14 cellular contexts compared by ENCODE assay signal in the genomic region with DNA sequence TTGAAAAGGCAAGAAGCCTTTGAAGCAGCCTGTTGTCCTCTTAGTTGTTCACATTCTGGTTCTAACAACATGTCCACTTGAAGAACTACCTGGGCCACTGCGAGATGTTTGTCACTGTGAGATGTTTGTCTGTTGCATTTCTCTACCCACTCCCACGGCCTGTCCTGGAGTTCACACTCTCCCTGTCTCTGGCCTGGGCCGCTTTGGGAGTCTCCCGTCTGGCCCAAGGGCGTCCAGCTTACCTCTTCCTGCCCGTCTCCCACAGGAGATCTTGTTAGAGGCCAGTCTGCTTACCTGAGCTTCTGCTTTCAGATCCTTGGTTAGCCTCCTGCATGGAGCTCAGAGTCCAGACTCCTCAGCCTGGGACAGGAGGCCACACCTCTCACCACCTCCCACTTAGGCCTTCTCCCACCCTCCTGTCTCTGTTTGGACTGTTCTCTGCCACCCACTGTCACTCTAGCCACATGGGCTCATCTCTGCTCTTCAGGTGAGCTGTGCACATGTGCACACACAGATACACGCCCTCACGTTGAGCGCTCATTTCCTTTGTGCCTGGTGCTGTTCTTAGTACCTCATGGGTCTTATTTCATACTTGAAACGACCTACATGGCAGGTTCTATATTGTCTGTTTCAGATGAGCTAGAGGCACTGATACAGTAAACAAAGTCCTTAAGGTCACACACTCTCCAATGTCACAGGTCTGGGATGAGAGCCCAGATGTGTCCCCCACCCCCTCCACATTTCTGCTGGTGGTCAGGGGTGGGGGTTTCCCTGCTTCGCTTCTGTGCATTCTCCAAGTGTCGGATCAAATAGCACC.
DNase-seq lines count a peak whose midpoint lies in the region; ATAC-seq and TF ChIP-seq lines count a peak whose summit lies in the region.
"Had no signal": no experiment of that assay in that cellular context is flagged by ENCODE, and none has a peak within 500 bp of the region (broad histone marks: within the 10 kb centered on the region; RNA-seq: fewer than 3 reads in every experiment).

No MANE protein-coding gene starts in this region.

- H2BK15ac ChIP-seq in H9 (ENCODE audit: low read depth, low read length) (no peak overlapping the region), mesendoderm (replicated peaks; ENCODE audit: low read depth) (no peak overlapping the region), neuronal stem cell (ENCODE audit: low read length) (no peak overlapping the region)

- H3K27ac ChIP-seq in ACC112 (ENCODE audit: low read depth, low read length): peak overlapping the region; percentile 81
- no peak overlapping the region for H3K27ac ChIP-seq in H9 (ENCODE audit: insufficient read length, low read depth, low read length)
- H3K27ac ChIP-seq in mesendoderm (ENCODE audit: low read depth, low read length): no peak overlapping the region
- no peak overlapping the region for H3K27ac ChIP-seq in neuronal stem cell (replicated peaks; ENCODE audit: low read length)
- H3K27ac ChIP-seq: BLaER1 treated with 17β-estradiol and CSF1 and Interleukin-3, amounts not matched to agents 10 nM and 100 nM; HL-60; VCaP had no signal

- H2AK5ac ChIP-seq in H9 (ENCODE audit: insufficient read length, low read length) (no peak overlapping the region), mesendoderm (ENCODE audit: low read length) (no peak overlapping the region), neuronal stem cell (ENCODE audit: low read depth, low read length) (no peak overlapping the region)

- ATAC-seq in HG03469 (IDR thresholded peaks at IDR 0.05; ENCODE audit: unreplicated experiment): no peak
- ATAC-seq: mucosa of descending colon had no signal

- no peak overlapping the region for H3K23ac ChIP-seq in H9 (ENCODE audit: insufficient read length, low read depth, low read length)
- H3K23ac ChIP-seq in mesendoderm (ENCODE audit: low read length): no peak overlapping the region
- H3K23ac ChIP-seq in neuronal stem cell (ENCODE audit: low read depth, low read length, poor library complexity): no peak overlapping the region

- H4K20me1 ChIP-seq in H9 (ENCODE audit: control insufficient read depth, insufficient read depth, insufficient read length): no peaks in the 10 kb centered on the region

- H3K9me3 ChIP-seq in H9 (ENCODE audit: control insufficient read depth, low read depth, low read length) (no peaks in the 10 kb centered on the region), neuronal stem cell (replicated peaks in 1 of 2; ENCODE audit: control insufficient read depth in 2 of 2, insufficient read depth in 1 of 2, low read depth in 1 of 2, low read length in 2 of 2) (peaks cover 0 to 9% of the 10 kb centered on the region in 2 donors)
- H3K9me3 ChIP-seq: mucosa of descending colon had no signal

- H2BK5ac ChIP-seq in H9 (ENCODE audit: insufficient read length, low read length) (no peak overlapping the region), mesendoderm (ENCODE audit: low read length) (no peak overlapping the region), neuronal stem cell (ENCODE audit: low read length) (no peak overlapping the region)

- H3K36me3 Mint-ChIP-seq in H9 (ENCODE audit: insufficient read depth in 1 of 3, low read depth in 3 of 3): peaks cover 15 to 21% (median 19%) of the 10 kb centered on the region in 3 experiments

- no peaks in the 10 kb centered on the region; the same call in 1 of the 2 replicates for H3K27me3 Mint-ChIP-seq in H9 (ENCODE audit: low read depth)

- H4K91ac ChIP-seq in H9 (ENCODE audit: insufficient read length, low read depth, low read length) (no peak overlapping the region), neuronal stem cell (ENCODE audit: low read depth, low read length, poor library complexity) (no peak overlapping the region)

- H4K8ac ChIP-seq in H9 (replicated peaks; ENCODE audit: insufficient read length, low read depth, low read length) (no peak overlapping the region), mesendoderm (ENCODE audit: low read depth, low read length) (no peak overlapping the region), neuronal stem cell (ENCODE audit: low read depth, low read length) (no peak overlapping the region)

- H3K4me2 ChIP-seq in H9 (ENCODE audit: insufficient read depth, insufficient read length, low read length) (no peak overlapping the region), mesendoderm (ENCODE audit: low read length) (no peak overlapping the region), neuronal stem cell (ENCODE audit: insufficient read depth, low read length, poor library complexity, severe bottlenecking) (no peak overlapping the region)
- H3K4me2 ChIP-seq: BLaER1 treated with 17β-estradiol and CSF1 and Interleukin-3, amounts not matched to agents 10 nM and 100 nM had no signal

- H3K18ac ChIP-seq in H9 (ENCODE audit: insufficient read length, low read depth, low read length): no peak overlapping the region
- H3K18ac ChIP-seq in mesendoderm (ENCODE audit: low read length): no peak overlapping the region
- no peak overlapping the region for H3K18ac ChIP-seq in neuronal stem cell (ENCODE audit: low read length)

- peak overlapping the region; percentile 10 to 39 (median 15); a peak in 4 of 7 replicates for H3K27ac Mint-ChIP-seq in H9

- H3K27me3 ChIP-seq in ACC112 (ENCODE audit: insufficient read depth, low read length): no peaks in the 10 kb centered on the region
- H3K27me3 ChIP-seq in H9 (ENCODE audit: insufficient read depth, low read length): no peaks in the 10 kb centered on the region
- no peaks in the 10 kb centered on the region for H3K27me3 ChIP-seq in mesendoderm (ENCODE audit: insufficient read depth, low read length, poor library complexity)
- H3K27me3 ChIP-seq in neuronal stem cell (ENCODE audit: control insufficient read depth in 3 of 3, insufficient read depth in 3 of 3, low read depth in 1 of 3, low read length in 3 of 3): no peaks in the 10 kb centered on the region
- H3K27me3 ChIP-seq: BLaER1 treated with 17β-estradiol and CSF1 and Interleukin-3, amounts not matched to agents 10 nM and 100 nM had no signal

- no peak overlapping the region for H4K5ac ChIP-seq in H9 (ENCODE audit: insufficient read length, low read depth, low read length)
- no peak overlapping the region for H4K5ac ChIP-seq in mesendoderm (ENCODE audit: low read length)

- H2BK12ac ChIP-seq in H9 (ENCODE audit: insufficient read length, low read depth, low read length) (no peak overlapping the region), neuronal stem cell (ENCODE audit: low read length) (no peak overlapping the region)

- H3K4me1 Mint-ChIP-seq in H9: peaks cover 24 to 28% of the 10 kb centered on the region in 2 experiments

- in situ Hi-C loops in KBM-7 (cut with MboI; ENCODE audit: low pct_unique_long_range_greater_than_20kb, low sequenced_read_pairs): no loop called here

- WGBS in H9 (ENCODE audit: extremely low coverage, insufficient read length, low lambda C conversion rate): no CpG with 5 or more reads among the region's 12 CpGs
- no CpG with 5 or more reads among the region's 12 CpGs for WGBS in mesendoderm (ENCODE audit: extremely low coverage, insufficient coverage, low lambda C conversion rate)
- WGBS in neuronal stem cell (ENCODE audit: extremely low coverage in 2 of 2, insufficient read length in 2 of 2, insufficient replicate concordance in 1 of 2), 2 donors: no CpG with 5 or more reads among the region's 12 CpGs

- no peaks in the 10 kb centered on the region for H3K79me1 ChIP-seq in H9 (ENCODE audit: insufficient read depth, low read depth, low read length, poor library complexity, severe bottlenecking)
- peaks cover 14% of the 10 kb centered on the region for H3K79me1 ChIP-seq in mesendoderm (ENCODE audit: low read length)
- no peaks in the 10 kb centered on the region for H3K79me1 ChIP-seq in neuronal stem cell (ENCODE audit: low read depth, low read length)

- H3K4me3 ChIP-seq in ACC112 (ENCODE audit: low read depth, low read length) (no peak overlapping the region), mesendoderm (ENCODE audit: low read length) (no peak overlapping the region), neuronal stem cell (ENCODE audit: low read length in 2 of 2) (no peak overlapping the region)
- H3K4me3 ChIP-seq: BLaER1 treated with 17β-estradiol and CSF1 and Interleukin-3, amounts not matched to agents 10 nM and 100 nM; mucosa of descending colon had no signal

- no peaks in the 10 kb centered on the region; a peak in 2 of 5 replicates for H3K9me3 Mint-ChIP-seq in H9

- DNase-seq in H9 (no peak), astrocyte of the hippocampus (ENCODE audit: low read depth, low spot score) (peak; percentile 19), mesendoderm (no peak), neuronal stem cell (ENCODE audit: low spot score) (no peak), NCI-H1694 (lab: John Stamatoyannopoulos, UW) (no peak), KBM-7 (no peak)
- DNase-seq: NCI-H2171; stimulated activated CD4-positive, alpha-beta T cell treated with anti-CD3 and anti-CD28 coated beads, Interleukin-1b, Interleukin-23, amount 100 ng/mL, for 48 hours had no signal

- H2AFZ ChIP-seq in ACC112 (ENCODE audit: low read length, unreplicated experiment) (no peak overlapping the region), H9 (ENCODE audit: low read length) (no peak overlapping the region), neuronal stem cell (ENCODE audit: low read length) (no peak overlapping the region)

- no peak overlapping the region for H2BK20ac ChIP-seq in H9 (ENCODE audit: low read depth, low read length, poor library complexity, severe bottlenecking)

- no peak overlapping the region for H3K4me3 Mint-ChIP-seq in H9

- H3K79me2 ChIP-seq in ACC112 (ENCODE audit: control insufficient read depth, insufficient read depth, low read length, unreplicated experiment) (peaks cover 17% of the 10 kb centered on the region), H9 (ENCODE audit: insufficient read depth, low read length) (no peaks in the 10 kb centered on the region), mesendoderm (ENCODE audit: control insufficient read depth, insufficient read depth, low read length) (no peaks in the 10 kb centered on the region)

- H2BK120ac ChIP-seq in H9 (ENCODE audit: low read depth, low read length, poor library complexity, severe bottlenecking) (no peak overlapping the region), mesendoderm (ENCODE audit: low read depth, low read length) (no peak overlapping the region), neuronal stem cell (ENCODE audit: low read depth, low read length) (no peak overlapping the region)

- H3T11ph ChIP-seq in H9 (ENCODE audit: low read length): no peak overlapping the region

- H3K36me3 ChIP-seq in ACC112 (ENCODE audit: insufficient read depth, low read length): no peaks in the 10 kb centered on the region
- no peaks in the 10 kb centered on the region for H3K36me3 ChIP-seq in mesendoderm (ENCODE audit: control insufficient read depth, insufficient read depth, low read length)
- H3K36me3 ChIP-seq in neuronal stem cell (replicated peaks in 1 of 2; ENCODE audit: control insufficient read depth in 2 of 2, insufficient read depth in 2 of 2, low read length in 2 of 2): peaks cover 0 to 7% of the 10 kb centered on the region in 2 donors

- H3K9ac ChIP-seq in H9 (ENCODE audit: extremely low read depth, insufficient read length, low read length) (no peak overlapping the region), mesendoderm (ENCODE audit: low read length) (no peak overlapping the region), neuronal stem cell (ENCODE audit: low read depth, low read length, poor library complexity) (no peak overlapping the region)
- H3K9ac ChIP-seq: BLaER1 treated with 17β-estradiol and CSF1 and Interleukin-3, amounts not matched to agents 10 nM and 100 nM had no signal

- no peak for TF ChIP-seq CTCF in H9 (conservative IDR thresholded peaks at IDR 0.05)

- H3K14ac ChIP-seq in H9 (ENCODE audit: insufficient read depth, low read length) (no peak overlapping the region), neuronal stem cell (ENCODE audit: low read length) (no peak overlapping the region)

- peaks cover 26% of the 10 kb centered on the region for H3K4me1 ChIP-seq in ACC112 (ENCODE audit: control insufficient read depth, insufficient read depth, low read length, unreplicated experiment)
- peaks cover 5% of the 10 kb centered on the region for H3K4me1 ChIP-seq in H9 (ENCODE audit: insufficient read depth, low read length)
- peaks cover 13% of the 10 kb centered on the region for H3K4me1 ChIP-seq in mesendoderm (ENCODE audit: control insufficient read depth, low read depth, low read length)
- no peaks in the 10 kb centered on the region for H3K4me1 ChIP-seq in neuronal stem cell (ENCODE audit: control insufficient read depth in 2 of 2, insufficient read depth in 1 of 2, low read depth in 1 of 2, low read length in 2 of 2)

- no peak overlapping the region for H3K4ac ChIP-seq in H9 (ENCODE audit: low read depth, low read length)
- no peak overlapping the region for H3K4ac ChIP-seq in mesendoderm (ENCODE audit: low read depth, low read length)
- no peak overlapping the region for H3K4ac ChIP-seq in neuronal stem cell (ENCODE audit: low read length)

- H3K56ac ChIP-seq in H9 (ENCODE audit: insufficient read length, low read depth, low read length) (no peak overlapping the region), mesendoderm (ENCODE audit: low read length) (peak overlapping the region; percentile 17)

- no peaks in the 10 kb centered on the region for H3K23me2 ChIP-seq in H9 (ENCODE audit: insufficient read length, low read depth, low read length, poor library complexity, severe bottlenecking)
